24 cellular contexts compared by ENCODE assay signal in genomic region chr20:35448788-35449373, GRCh38. TPM values are rescaled to one million over a fixed set of nuclear protein-coding genes. Genes with fewer than 3 reads are reported as not detected.
"Had no signal": no experiment of that assay in that cellular context is flagged by ENCODE, and none has a peak within 500 bp of the region (broad histone marks: within the 10 kb centered on the region; RNA-seq: fewer than 3 reads in every experiment).

No MANE protein-coding gene starts in this region.

- H3K27ac ChIP-seq: dorsolateral prefrontal cortex, gastrocnemius medialis, heart right ventricle, pancreas, suprapubic skin, thyroid gland had no signal

- ATAC-seq: esophagus mucosa; gastrocnemius medialis; heart right ventricle; left lobe of liver; mucosa of descending colon; natural killer cell; pancreas; right cardiac atrium; stimulated activated effector memory CD8-positive, alpha-beta T cell treated with anti-CD3 and anti-CD28 coated beads, Interleukin-12 subunit alpha, Interleukin-12 subunit beta, amount 100 ng/mL, for 72 hours; stimulated activated naive CD8-positive, alpha-beta T cell treated with anti-CD3 and anti-CD28 coated beads, Interleukin-15, Interleukin-2, amounts not matched to agents 100 U/mL and 50 U/mL, for 24 hours had no signal

- H3K27ac Mint-ChIP-seq: natural killer cell; progenitor cell of endocrine pancreas; stimulated activated effector memory CD8-positive, alpha-beta T cell treated with anti-CD3 and anti-CD28 coated beads, Interleukin-12 subunit alpha, Interleukin-12 subunit beta, amount 100 ng/mL, for 72 hours; type B pancreatic cell had no signal

- H3K36me3 Mint-ChIP-seq: natural killer cell; stimulated activated effector memory CD8-positive, alpha-beta T cell treated with anti-CD3 and anti-CD28 coated beads, Interleukin-12 subunit alpha, Interleukin-12 subunit beta, amount 100 ng/mL, for 72 hours; type B pancreatic cell had no signal

- H3K4me3 Mint-ChIP-seq: natural killer cell; neural crest cell; stimulated activated effector memory CD8-positive, alpha-beta T cell treated with anti-CD3 and anti-CD28 coated beads, Interleukin-12 subunit alpha, Interleukin-12 subunit beta, amount 100 ng/mL, for 72 hours; type B pancreatic cell had no signal

- H3K36me3 ChIP-seq: gastrocnemius medialis, heart right ventricle, pancreas, suprapubic skin, thyroid gland had no signal

- H3K27me3 Mint-ChIP-seq: type B pancreatic cell had no signal

- DNase-seq: cortex of kidney; dorsolateral prefrontal cortex; effector CD8-positive, alpha-beta T cell; gastrocnemius medialis; heart right ventricle; hypothalamus; islet precursor cell; mammary epithelial cell; mucosa of descending colon; natural killer cell; nucleus accumbens; pancreas; right cardiac atrium; stimulated activated CD4-positive, alpha-beta T cell treated with anti-CD3 and anti-CD28 coated beads, Interleukin-4, amount 100 ng/mL, for 1 hour; stimulated activated CD8-positive, alpha-beta memory T cell treated with anti-CD3 and anti-CD28 coated beads, Interleukin-4, amount 100 ng/mL, for 48 hours; stimulated activated naive CD8-positive, alpha-beta T cell treated with anti-CD3 and anti-CD28 coated beads, Interleukin-15, Interleukin-2, amounts not matched to agents 100 U/mL and 50 U/mL, for 24 hours; thyroid gland had no signal

- H3K4me1 Mint-ChIP-seq: stimulated activated effector memory CD8-positive, alpha-beta T cell treated with anti-CD3 and anti-CD28 coated beads, Interleukin-12 subunit alpha, Interleukin-12 subunit beta, amount 100 ng/mL, for 72 hours had no signal

- H3K9me3 ChIP-seq: gastrocnemius medialis, heart right ventricle, mucosa of descending colon, pancreas, suprapubic skin, thyroid gland had no signal

- H3K27me3 ChIP-seq: dorsolateral prefrontal cortex, heart right ventricle, pancreas, suprapubic skin, thyroid gland had no signal

- H3K4me3 ChIP-seq: dorsolateral prefrontal cortex, gastrocnemius medialis, heart right ventricle, mucosa of descending colon, pancreas, suprapubic skin, thyroid gland had no signal

- H3K9me3 Mint-ChIP-seq: natural killer cell; neural crest cell; stimulated activated effector memory CD8-positive, alpha-beta T cell treated with anti-CD3 and anti-CD28 coated beads, Interleukin-12 subunit alpha, Interleukin-12 subunit beta, amount 100 ng/mL, for 72 hours; type B pancreatic cell had no signal

RNA-seq across cellular contexts. Expression of gene GDF5, which starts 10.9 kb away (rescaled TPM):
- total RNA-seq: esophagus mucosa, gastrocnemius medialis, left lobe of liver, natural killer cell, pancreas, progenitor cell of endocrine pancreas, suprapubic skin had no signal
